ENCODE assay signal across 25 cellular contexts in genomic region chr20:15107952-15108351, GRCh38.
"Had no signal": no experiment of that assay in that cellular context is flagged by ENCODE, and none has a peak within 500 bp of the region (broad histone marks: within the 10 kb centered on the region; RNA-seq: fewer than 3 reads in every experiment).

No MANE protein-coding gene starts in this region.

- H3K4me3 ChIP-seq: colonic mucosa, esophagus squamous epithelium, gastrocnemius medialis, heart right ventricle, left lung, lung had no signal

- ATAC-seq: esophagus mucosa, gastrocnemius medialis, heart right ventricle, left lung, left ventricle myocardium superior had no signal

- H3K36me3 ChIP-seq: colonic mucosa, esophagus squamous epithelium, gastrocnemius medialis, heart right ventricle, left lung had no signal

- DNase-seq: cerebellar nuclear complex; colonic mucosa; cortex of kidney; effector memory CD4-positive, alpha-beta T cell; erythroblast; esophagus squamous epithelium; foreskin fibroblast; foreskin melanocyte; gastrocnemius medialis; glutamatergic neuron; head of caudate nucleus; heart right ventricle; hypothalamus; immature natural killer cell; islet precursor cell; kidney; kidney glomerular epithelial cell; left lung; left ventricle myocardium superior; mammary epithelial cell; mesendoderm; midbrain had no signal

- H3K4me1 ChIP-seq: colonic mucosa, gastrocnemius medialis, heart right ventricle, left lung had no signal

- H3K27me3 ChIP-seq: colonic mucosa, esophagus squamous epithelium, gastrocnemius medialis, heart right ventricle, left lung had no signal

- H3K27ac ChIP-seq: colonic mucosa, epithelial cell of prostate, esophagus squamous epithelium, gastrocnemius medialis, heart right ventricle, left lung had no signal

- H3K9me3 ChIP-seq: colonic mucosa, esophagus squamous epithelium, gastrocnemius medialis, heart right ventricle, left lung had no signal
